Comparison of ENCODE assay signal across 8 cellular contexts in the genomic region with DNA sequence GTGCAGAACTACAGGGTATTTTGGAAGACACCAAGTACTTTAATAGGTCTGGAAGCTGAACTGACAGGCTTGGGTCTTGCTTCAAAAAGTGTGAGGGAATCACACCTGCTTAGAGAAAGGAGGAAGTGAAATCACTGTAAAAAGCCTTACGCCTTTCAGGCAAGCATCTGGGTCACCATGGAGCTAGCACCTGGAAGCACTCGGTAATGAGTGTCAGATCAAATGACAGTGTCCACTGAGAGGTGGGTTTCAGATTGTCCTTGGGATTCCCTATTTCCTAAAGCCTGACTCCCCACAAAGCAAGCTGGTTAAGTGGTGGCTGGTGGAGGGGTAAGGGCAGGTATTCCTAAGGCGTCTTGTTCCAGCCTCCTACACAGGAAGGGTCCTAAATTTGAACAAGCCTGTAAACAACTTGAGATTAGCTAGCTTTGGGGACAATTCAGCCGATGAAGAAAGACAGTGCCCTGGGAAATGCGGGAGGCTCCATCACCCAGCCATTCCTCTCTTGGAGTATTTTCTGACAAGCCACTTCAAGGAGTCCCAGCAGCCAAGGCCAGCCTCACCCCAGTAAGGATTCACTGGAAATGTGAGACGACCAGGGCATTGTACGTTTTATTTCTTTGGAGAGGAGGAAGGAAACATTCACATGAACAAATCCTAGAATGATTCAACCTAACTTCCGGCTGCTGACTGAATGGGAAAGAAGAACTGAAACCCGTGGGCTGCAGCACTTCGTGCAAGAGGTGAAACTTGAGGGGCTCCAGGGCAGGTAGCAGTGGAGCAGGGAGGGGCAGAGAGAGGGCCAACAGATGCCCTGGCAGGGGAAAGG.
DNase-seq lines count a peak whose midpoint lies in the region; ATAC-seq and FAIRE-seq lines count a peak whose summit lies in the region.

No MANE protein-coding gene starts in this region.

- ATAC-seq in HG03159 (IDR thresholded peaks at IDR 0.05; ENCODE audit: unreplicated experiment): peak; percentile 64
- ATAC-seq in naive thymus-derived CD4-positive, alpha-beta T cell: no peak

- no peaks in the 10 kb centered on the region for H3K36me3 ChIP-seq in BLaER1 treated with 17β-estradiol and CSF1 and Interleukin-3, amounts not matched to agents 10 nM and 100 nM
- no peaks in the 10 kb centered on the region for H3K36me3 ChIP-seq in naive thymus-derived CD4-positive, alpha-beta T cell (ENCODE audit: control insufficient read depth in 2 of 3, insufficient read depth in 3 of 3, low read length in 3 of 3)

- peak; percentile 100 for FAIRE-seq in GM19239 (lab: Jason Lieb, UNC)

- intact Hi-C loops in naive thymus-derived CD4-positive, alpha-beta T cell (cut with micrococcal nuclease): loop anchor here (1.0 to 5.0 kb wide), 9 partner anchors 41 to 679 kb away; partner anchors contain the start of genes ARF4 (in 1 of the 2), CCDC66 (in 1 of the 2) and TASOR (in 1 of the 2)

- peak overlapping the region in 1 of 10 experiments; percentile 8; a peak in 1 of 20 replicates for H3K4me3 ChIP-seq in BLaER1 treated with 17β-estradiol and CSF1 and Interleukin-3, amounts not matched to agents 10 nM and 100 nM
- H3K4me3 ChIP-seq in naive thymus-derived CD4-positive, alpha-beta T cell (ENCODE audit: low read length): peak overlapping the region; percentile 41

- H3K4me1 Mint-ChIP-seq in naive thymus-derived CD4-positive, alpha-beta T cell: peaks cover 61 to 93% (median 83%) of the 10 kb centered on the region in 7 donors

- no peaks in the 10 kb centered on the region for H3K27me3 Mint-ChIP-seq in naive thymus-derived CD4-positive, alpha-beta T cell

- H3K9ac ChIP-seq in BLaER1 treated with 17β-estradiol and CSF1 and Interleukin-3, amounts not matched to agents 10 nM and 100 nM: peak overlapping the region in 2 of 11 experiments; percentile 12 to 34; a peak in 4 of 22 replicates

- peak overlapping the region; percentile 92 to 99 (median 98) for H3K27ac Mint-ChIP-seq in naive thymus-derived CD4-positive, alpha-beta T cell

- POLR2A ChIA-PET in naive thymus-derived CD4-positive, alpha-beta T cell (lab: Charles Lee): interaction anchor here (0.6 to 5.7 kb wide), 18 partner anchors 9 to 324 kb away, joined by 3 to 83 read pairs (median 5); partner anchors contain the start of gene ARHGEF3

- H3K9me3 ChIP-seq in BLaER1 treated with 17β-estradiol and CSF1 and Interleukin-3, amounts not matched to agents 10 nM and 100 nM (replicated peaks in 1 of 11): 0 out of 22 replicates have a peak, but pooled peaks cover 0 to 5% (median 0%) of the 10 kb centered on the region in 11 experiments
- H3K9me3 ChIP-seq in naive thymus-derived CD4-positive, alpha-beta T cell (ENCODE audit: control insufficient read depth in 2 of 3, low read length in 3 of 3): no peaks in the 10 kb centered on the region

- 0 out of 22 replicates have a peak, but pooled peaks cover 0 to 3% (median 0%) of the 10 kb centered on the region in 11 experiments for H3K27me3 ChIP-seq in BLaER1 treated with 17β-estradiol and CSF1 and Interleukin-3, amounts not matched to agents 10 nM and 100 nM
- no peaks in the 10 kb centered on the region for H3K27me3 ChIP-seq in naive thymus-derived CD4-positive, alpha-beta T cell (ENCODE audit: control insufficient read depth in 2 of 2, insufficient read depth in 2 of 2, low read length in 2 of 2)

- peaks cover 0 to 2% (median 0%) of the 10 kb centered on the region in 11 donors for H3K9me3 Mint-ChIP-seq in naive thymus-derived CD4-positive, alpha-beta T cell

- peaks cover 36 to 62% (median 43%) of the 10 kb centered on the region in 10 experiments for H3K4me1 ChIP-seq in BLaER1 treated with 17β-estradiol and CSF1 and Interleukin-3, amounts not matched to agents 10 nM and 100 nM
- H3K4me1 ChIP-seq in naive thymus-derived CD4-positive, alpha-beta T cell (ENCODE audit: control insufficient read depth in 2 of 2, insufficient read depth in 2 of 2, low read length in 2 of 2): peaks cover 48 to 55% of the 10 kb centered on the region in 2 donors

- H3K36me3 Mint-ChIP-seq in naive thymus-derived CD4-positive, alpha-beta T cell: peaks cover 0 to 18% (median 4%) of the 10 kb centered on the region in 5 donors

- peak overlapping the region in 10 of 11 experiments; percentile 17 to 67 (median 48); a peak in 17 of 22 replicates for H3K27ac ChIP-seq in BLaER1 treated with 17β-estradiol and CSF1 and Interleukin-3, amounts not matched to agents 10 nM and 100 nM
- H3K27ac ChIP-seq in naive thymus-derived CD4-positive, alpha-beta T cell (ENCODE audit: low read depth, low read length): peak overlapping the region; percentile 81

- DNase-seq in GM19239 (ENCODE audit: insufficient read length, low spot score) (no peak), SHP77 (lab: John Stamatoyannopoulos, UW) (peak; percentile 45 to 58), EL (no peak), 8988T (no peak), cerebellar cortex (ENCODE audit: low spot score) (no peak)
- DNase-seq in naive thymus-derived CD4-positive, alpha-beta T cell: peak in 1 of 9 donors; percentile 68

- no peaks in the 10 kb centered on the region for H4K20me1 ChIP-seq in BLaER1 treated with 17β-estradiol and CSF1 and Interleukin-3, amounts not matched to agents 10 nM and 100 nM

- CTCF ChIA-PET in naive thymus-derived CD4-positive, alpha-beta T cell (lab: Charles Lee): interaction anchor here (0.9 to 5.0 kb wide), 12 partner anchors 8 to 223 kb away, joined by 3 to 31 read pairs (median 6); partner anchors contain the start of gene ARHGEF3

- peak overlapping the region; percentile 89 to 98 (median 94) for H3K4me3 Mint-ChIP-seq in naive thymus-derived CD4-positive, alpha-beta T cell

- peak overlapping the region; percentile 63 to 94 (median 81) for H3K4me2 ChIP-seq in BLaER1 treated with 17β-estradiol and CSF1 and Interleukin-3, amounts not matched to agents 10 nM and 100 nM

Comparison
In these comparisons a context has a peak if more than half of its experiments do, and no peak if none do; other contexts are left out.
1. DNase-seq: peak in SHP77 (2 of 2); none in GM19239 (single experiment), EL (single experiment), 8988T (single experiment) and cerebellar cortex (single experiment).